ENCODE assay signal across 1 cellular context in the genomic region with DNA sequence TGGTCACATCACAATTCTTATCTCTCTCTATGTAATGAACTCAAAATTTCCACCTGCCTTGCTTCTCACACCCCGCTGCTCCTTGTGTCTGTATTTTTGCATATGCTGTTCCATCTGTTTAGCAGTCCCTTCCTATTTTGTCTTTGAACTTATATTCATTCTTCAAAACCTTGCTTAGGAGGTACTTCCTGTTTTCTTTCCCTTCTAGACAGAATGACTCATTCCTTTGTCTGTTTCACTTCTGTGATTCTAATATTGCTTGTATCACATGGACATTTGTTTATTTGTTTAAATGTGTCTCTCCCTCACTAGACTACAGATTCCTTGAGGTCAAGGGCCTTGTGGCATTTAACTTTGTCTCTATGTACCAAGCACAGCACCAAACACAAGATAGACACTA.
TF ChIP-seq lines count a peak whose summit lies in the region.

No MANE protein-coding gene starts in this region.

TF ChIP-seq in HepG2, 621 proteins besides CTCF, POLR2A, EP300 and RAD21 (continued from another document):
- TF ChIP-seq, protein P1, sequence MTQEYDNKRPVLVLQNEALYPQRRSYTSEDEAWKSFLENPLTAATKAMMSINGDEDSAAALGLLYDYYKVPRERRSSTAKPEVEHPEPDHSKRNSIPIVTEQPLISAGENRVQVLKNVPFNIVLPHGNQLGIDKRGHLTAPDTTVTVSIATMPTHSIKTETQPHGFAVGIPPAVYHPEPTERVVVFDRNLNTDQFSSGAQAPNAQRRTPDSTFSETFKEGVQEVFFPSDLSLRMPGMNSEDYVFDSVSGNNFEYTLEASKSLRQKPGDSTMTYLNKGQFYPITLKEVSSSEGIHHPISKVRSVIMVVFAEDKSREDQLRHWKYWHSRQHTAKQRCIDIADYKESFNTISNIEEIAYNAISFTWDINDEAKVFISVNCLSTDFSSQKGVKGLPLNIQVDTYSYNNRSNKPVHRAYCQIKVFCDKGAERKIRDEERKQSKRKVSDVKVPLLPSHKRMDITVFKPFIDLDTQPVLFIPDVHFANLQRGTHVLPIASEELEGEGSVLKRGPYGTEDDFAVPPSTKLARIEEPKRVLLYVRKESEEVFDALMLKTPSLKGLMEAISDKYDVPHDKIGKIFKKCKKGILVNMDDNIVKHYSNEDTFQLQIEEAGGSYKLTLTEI (CRISPR knock-in tag; conservative IDR thresholded peaks at IDR 0.05) = no peak
